In the genomic region with DNA sequence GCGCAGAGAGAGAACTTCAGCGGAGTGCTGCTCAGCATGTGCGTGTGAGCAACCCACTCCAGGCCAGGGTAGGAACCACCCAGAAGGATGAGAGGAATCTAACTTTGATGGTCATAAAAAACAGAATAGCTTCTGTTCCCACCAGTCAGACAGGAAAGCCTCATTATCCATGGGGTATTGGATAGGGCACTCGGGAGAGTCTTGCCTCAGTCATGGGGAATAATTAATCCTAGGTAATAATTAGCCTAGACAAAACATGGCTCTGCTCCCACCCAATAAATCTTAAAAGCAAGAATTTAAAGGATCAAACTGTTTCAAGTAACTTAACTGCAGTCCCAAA, we compare ENCODE assay signal across 1 cellular context.
TF ChIP-seq lines count a peak whose summit lies in the region.

No MANE protein-coding gene starts in this region.

TF ChIP-seq in K562, 482 proteins besides CTCF, POLR2A, EP300 and RAD21:
- TF ChIP-seq SAFB (IDR thresholded peaks at IDR 0.05; ENCODE audit: borderline replicate concordance, low read depth, low read length) (no peak), RHOXF2B (CRISPR knock-in tag; conservative IDR thresholded peaks at IDR 0.05) (no peak), GABPA (tag; conservative IDR thresholded peaks at IDR 0.05; ENCODE audit: low read depth) (0 out of 2 replicates have a peak, but pooled peaks have one; percentile 3), PTRF (tag; IDR thresholded peaks at IDR 0.05) (no peak), RNF2 (IDR thresholded peaks at IDR 0.05) (no peak), NR3C1 (CRISPR knock-in tag; IDR thresholded peaks at IDR 0.05) (no peak)
- TF ChIP-seq, protein P1, sequence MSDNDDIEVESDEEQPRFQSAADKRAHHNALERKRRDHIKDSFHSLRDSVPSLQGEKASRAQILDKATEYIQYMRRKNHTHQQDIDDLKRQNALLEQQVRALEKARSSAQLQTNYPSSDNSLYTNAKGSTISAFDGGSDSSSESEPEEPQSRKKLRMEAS (CRISPR knock-in tag; IDR thresholded peaks at IDR 0.05): 0 out of 2 replicates have a peak, but pooled peaks have one; percentile 9
- TF ChIP-seq, protein P2, sequence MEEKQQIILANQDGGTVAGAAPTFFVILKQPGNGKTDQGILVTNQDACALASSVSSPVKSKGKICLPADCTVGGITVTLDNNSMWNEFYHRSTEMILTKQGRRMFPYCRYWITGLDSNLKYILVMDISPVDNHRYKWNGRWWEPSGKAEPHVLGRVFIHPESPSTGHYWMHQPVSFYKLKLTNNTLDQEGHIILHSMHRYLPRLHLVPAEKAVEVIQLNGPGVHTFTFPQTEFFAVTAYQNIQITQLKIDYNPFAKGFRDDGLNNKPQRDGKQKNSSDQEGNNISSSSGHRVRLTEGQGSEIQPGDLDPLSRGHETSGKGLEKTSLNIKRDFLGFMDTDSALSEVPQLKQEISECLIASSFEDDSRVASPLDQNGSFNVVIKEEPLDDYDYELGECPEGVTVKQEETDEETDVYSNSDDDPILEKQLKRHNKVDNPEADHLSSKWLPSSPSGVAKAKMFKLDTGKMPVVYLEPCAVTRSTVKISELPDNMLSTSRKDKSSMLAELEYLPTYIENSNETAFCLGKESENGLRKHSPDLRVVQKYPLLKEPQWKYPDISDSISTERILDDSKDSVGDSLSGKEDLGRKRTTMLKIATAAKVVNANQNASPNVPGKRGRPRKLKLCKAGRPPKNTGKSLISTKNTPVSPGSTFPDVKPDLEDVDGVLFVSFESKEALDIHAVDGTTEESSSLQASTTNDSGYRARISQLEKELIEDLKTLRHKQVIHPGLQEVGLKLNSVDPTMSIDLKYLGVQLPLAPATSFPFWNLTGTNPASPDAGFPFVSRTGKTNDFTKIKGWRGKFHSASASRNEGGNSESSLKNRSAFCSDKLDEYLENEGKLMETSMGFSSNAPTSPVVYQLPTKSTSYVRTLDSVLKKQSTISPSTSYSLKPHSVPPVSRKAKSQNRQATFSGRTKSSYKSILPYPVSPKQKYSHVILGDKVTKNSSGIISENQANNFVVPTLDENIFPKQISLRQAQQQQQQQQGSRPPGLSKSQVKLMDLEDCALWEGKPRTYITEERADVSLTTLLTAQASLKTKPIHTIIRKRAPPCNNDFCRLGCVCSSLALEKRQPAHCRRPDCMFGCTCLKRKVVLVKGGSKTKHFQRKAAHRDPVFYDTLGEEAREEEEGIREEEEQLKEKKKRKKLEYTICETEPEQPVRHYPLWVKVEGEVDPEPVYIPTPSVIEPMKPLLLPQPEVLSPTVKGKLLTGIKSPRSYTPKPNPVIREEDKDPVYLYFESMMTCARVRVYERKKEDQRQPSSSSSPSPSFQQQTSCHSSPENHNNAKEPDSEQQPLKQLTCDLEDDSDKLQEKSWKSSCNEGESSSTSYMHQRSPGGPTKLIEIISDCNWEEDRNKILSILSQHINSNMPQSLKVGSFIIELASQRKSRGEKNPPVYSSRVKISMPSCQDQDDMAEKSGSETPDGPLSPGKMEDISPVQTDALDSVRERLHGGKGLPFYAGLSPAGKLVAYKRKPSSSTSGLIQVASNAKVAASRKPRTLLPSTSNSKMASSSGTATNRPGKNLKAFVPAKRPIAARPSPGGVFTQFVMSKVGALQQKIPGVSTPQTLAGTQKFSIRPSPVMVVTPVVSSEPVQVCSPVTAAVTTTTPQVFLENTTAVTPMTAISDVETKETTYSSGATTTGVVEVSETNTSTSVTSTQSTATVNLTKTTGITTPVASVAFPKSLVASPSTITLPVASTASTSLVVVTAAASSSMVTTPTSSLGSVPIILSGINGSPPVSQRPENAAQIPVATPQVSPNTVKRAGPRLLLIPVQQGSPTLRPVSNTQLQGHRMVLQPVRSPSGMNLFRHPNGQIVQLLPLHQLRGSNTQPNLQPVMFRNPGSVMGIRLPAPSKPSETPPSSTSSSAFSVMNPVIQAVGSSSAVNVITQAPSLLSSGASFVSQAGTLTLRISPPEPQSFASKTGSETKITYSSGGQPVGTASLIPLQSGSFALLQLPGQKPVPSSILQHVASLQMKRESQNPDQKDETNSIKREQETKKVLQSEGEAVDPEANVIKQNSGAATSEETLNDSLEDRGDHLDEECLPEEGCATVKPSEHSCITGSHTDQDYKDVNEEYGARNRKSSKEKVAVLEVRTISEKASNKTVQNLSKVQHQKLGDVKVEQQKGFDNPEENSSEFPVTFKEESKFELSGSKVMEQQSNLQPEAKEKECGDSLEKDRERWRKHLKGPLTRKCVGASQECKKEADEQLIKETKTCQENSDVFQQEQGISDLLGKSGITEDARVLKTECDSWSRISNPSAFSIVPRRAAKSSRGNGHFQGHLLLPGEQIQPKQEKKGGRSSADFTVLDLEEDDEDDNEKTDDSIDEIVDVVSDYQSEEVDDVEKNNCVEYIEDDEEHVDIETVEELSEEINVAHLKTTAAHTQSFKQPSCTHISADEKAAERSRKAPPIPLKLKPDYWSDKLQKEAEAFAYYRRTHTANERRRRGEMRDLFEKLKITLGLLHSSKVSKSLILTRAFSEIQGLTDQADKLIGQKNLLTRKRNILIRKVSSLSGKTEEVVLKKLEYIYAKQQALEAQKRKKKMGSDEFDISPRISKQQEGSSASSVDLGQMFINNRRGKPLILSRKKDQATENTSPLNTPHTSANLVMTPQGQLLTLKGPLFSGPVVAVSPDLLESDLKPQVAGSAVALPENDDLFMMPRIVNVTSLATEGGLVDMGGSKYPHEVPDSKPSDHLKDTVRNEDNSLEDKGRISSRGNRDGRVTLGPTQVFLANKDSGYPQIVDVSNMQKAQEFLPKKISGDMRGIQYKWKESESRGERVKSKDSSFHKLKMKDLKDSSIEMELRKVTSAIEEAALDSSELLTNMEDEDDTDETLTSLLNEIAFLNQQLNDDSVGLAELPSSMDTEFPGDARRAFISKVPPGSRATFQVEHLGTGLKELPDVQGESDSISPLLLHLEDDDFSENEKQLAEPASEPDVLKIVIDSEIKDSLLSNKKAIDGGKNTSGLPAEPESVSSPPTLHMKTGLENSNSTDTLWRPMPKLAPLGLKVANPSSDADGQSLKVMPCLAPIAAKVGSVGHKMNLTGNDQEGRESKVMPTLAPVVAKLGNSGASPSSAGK (IDR thresholded peaks at IDR 0.05): 0 out of 2 replicates have a peak, but pooled peaks have one; percentile 47
